ENCODE assay signal across 16 cellular contexts in genomic region chr9:94656976-94657375, GRCh38. TPM values are rescaled to one million over a fixed set of nuclear protein-coding genes. Genes with fewer than 3 reads are reported as not detected.
DNase-seq lines count a peak whose midpoint lies in the region; ATAC-seq and TF ChIP-seq lines count a peak whose summit lies in the region.
"Had no signal": no experiment of that assay in that cellular context is flagged by ENCODE, and none has a peak within 500 bp of the region (broad histone marks: within the 10 kb centered on the region; RNA-seq: fewer than 3 reads in every experiment).

No MANE protein-coding gene starts in this region.

- H3K79me2 ChIP-seq in neural progenitor cell (ENCODE audit: low read depth), result no peaks in the 10 kb centered on the region

- H3K27me3 Mint-ChIP-seq in CD4-positive, alpha-beta T cell, result no peaks in the 10 kb centered on the region
- no peaks in the 10 kb centered on the region for H3K27me3 Mint-ChIP-seq in activated T-helper 17 cell treated with anti-CD3 and anti-CD28 coated beads, Interleukin-2, amount 50 U/mL, for 72 hours
- H3K27me3 Mint-ChIP-seq in neural progenitor cell (ENCODE audit: insufficient read depth, low read depth) (peaks cover 10% of the 10 kb centered on the region), immature natural killer cell (ENCODE audit: low read depth in 3 of 3) (peaks cover 3 to 4% (median 4%) of the 10 kb centered on the region in 3 donors)

- peaks cover 18% of the 10 kb centered on the region for H4K20me1 ChIP-seq in neural progenitor cell (ENCODE audit: low read depth)

- H3F3A ChIP-seq in neural progenitor cell (ENCODE audit: low read depth), result peaks cover 31% of the 10 kb centered on the region

- intact Hi-C loops in CD4-positive, alpha-beta T cell (cut with DNase I, micrococcal nuclease), result no loop called here

- CTCF ChIA-PET in CD4-positive, alpha-beta T cell (lab: Charles Lee), result interaction anchor here (1.1 to 1.7 kb wide), 2 partner anchors 12 to 13 kb away, joined by 3 to 5 read pairs; no protein-coding TSS in a partner anchor

- no peaks in the 10 kb centered on the region for H3K36me3 ChIP-seq in KOPT-K1 (ENCODE audit: insufficient read depth, low read length)
- H3K36me3 ChIP-seq in neural progenitor cell, result no peaks in the 10 kb centered on the region
- H3K36me3 ChIP-seq: Peyer's patch had no signal

- peaks cover 15% of the 10 kb centered on the region for H3K4me1 Mint-ChIP-seq in CD4-positive, alpha-beta T cell (ENCODE audit: low read depth)
- peaks cover 5% of the 10 kb centered on the region for H3K4me1 Mint-ChIP-seq in activated T-helper 17 cell treated with anti-CD3 and anti-CD28 coated beads, Interleukin-2, amount 50 U/mL, for 72 hours
- peaks cover 36% of the 10 kb centered on the region for H3K4me1 Mint-ChIP-seq in neural progenitor cell
- peaks cover 19% of the 10 kb centered on the region in 2 donors for H3K4me1 Mint-ChIP-seq in immature natural killer cell

- H3K9ac ChIP-seq in neural progenitor cell, result no peak overlapping the region

- H3K9me3 ChIP-seq in CD4-positive, alpha-beta T cell (ENCODE audit: control insufficient read depth, low read length), result no peaks in the 10 kb centered on the region
- H3K9me3 ChIP-seq in KOPT-K1 (ENCODE audit: insufficient read depth, low read length, poor library complexity, severe bottlenecking) (no peaks in the 10 kb centered on the region), neural progenitor cell (ENCODE audit: low read depth) (no peaks in the 10 kb centered on the region)
- H3K9me3 ChIP-seq: Peyer's patch had no signal

- no peaks in the 10 kb centered on the region for H3K9me3 Mint-ChIP-seq in CD4-positive, alpha-beta T cell
- no peaks in the 10 kb centered on the region for H3K9me3 Mint-ChIP-seq in activated T-helper 17 cell treated with anti-CD3 and anti-CD28 coated beads, Interleukin-2, amount 50 U/mL, for 72 hours
- H3K9me3 Mint-ChIP-seq in neural progenitor cell (no peaks in the 10 kb centered on the region), immature natural killer cell (no peaks in the 10 kb centered on the region)
- H3K9me3 Mint-ChIP-seq: CD8-positive, alpha-beta memory T cell; T-cell had no signal

- H3K4me3 ChIP-seq in neural progenitor cell, result peak overlapping the region; percentile 10
- H3K4me3 ChIP-seq: Peyer's patch, SK-N-MC had no signal

- H3K4me2 ChIP-seq in neural progenitor cell, result peak overlapping the region; percentile 64

- no peak for TF ChIP-seq CTCF in CD4-positive, alpha-beta T cell (IDR thresholded peaks at IDR 0.05)
- no peak for TF ChIP-seq CTCF in neural progenitor cell (IDR thresholded peaks at IDR 0.05)

- no peaks in the 10 kb centered on the region for H3K27me3 ChIP-seq in CD4-positive, alpha-beta T cell (ENCODE audit: control insufficient read depth, insufficient read depth, low read length)
- peaks cover 29% of the 10 kb centered on the region for H3K27me3 ChIP-seq in neural progenitor cell
- H3K27me3 ChIP-seq: Peyer's patch had no signal

- POLR2A ChIA-PET in CD4-positive, alpha-beta T cell (lab: Charles Lee), result interaction anchor here (1.2 to 3.1 kb wide), 4 partner anchors 12 to 69 kb away, joined by 3 to 37 read pairs (median 13); partner anchors contain the start of genes AOPEP and FBP1

- no peak for ATAC-seq in CD4-positive, alpha-beta T cell (ENCODE audit: poor library complexity)
- no peak for ATAC-seq in activated T-helper 17 cell treated with anti-CD3 and anti-CD28 coated beads, Interleukin-2, amount 50 U/mL, for 72 hours (replicated peaks)
- ATAC-seq in HG02870 (IDR thresholded peaks at IDR 0.05; ENCODE audit: unreplicated experiment), result no peak

- no peaks in the 10 kb centered on the region for H3K36me3 Mint-ChIP-seq in CD4-positive, alpha-beta T cell (ENCODE audit: low read depth)
- H3K36me3 Mint-ChIP-seq in activated T-helper 17 cell treated with anti-CD3 and anti-CD28 coated beads, Interleukin-2, amount 50 U/mL, for 72 hours (ENCODE audit: low read depth), result no peaks in the 10 kb centered on the region
- H3K36me3 Mint-ChIP-seq in neural progenitor cell (no peaks in the 10 kb centered on the region), immature natural killer cell (no peaks in the 10 kb centered on the region)
- H3K36me3 Mint-ChIP-seq: CD8-positive, alpha-beta memory T cell; T-cell had no signal

- DNase-seq in CD4-positive, alpha-beta T cell, result no peak
- DNase-seq in neural progenitor cell (ENCODE audit: low spot score) (peak; percentile 85), immature natural killer cell (no peak), NCI-H128 (lab: John Stamatoyannopoulos, UW; ENCODE audit: unreplicated experiment) (no peak), midbrain (lab: John Stamatoyannopoulos, UW) (no peak)
- DNase-seq: NCI-H2081 treated with DMSO at 0.1 percent for 48 hours, NCI-H510A, NCI-H82, Right ventricle myocardium superior had no signal

- peak overlapping the region; percentile 57 for H3K27ac Mint-ChIP-seq in CD4-positive, alpha-beta T cell
- H3K27ac Mint-ChIP-seq in activated T-helper 17 cell treated with anti-CD3 and anti-CD28 coated beads, Interleukin-2, amount 50 U/mL, for 72 hours, result no peak overlapping the region
- no peak overlapping the region for H3K27ac Mint-ChIP-seq in neural progenitor cell
- H3K27ac Mint-ChIP-seq in immature natural killer cell, result no peak overlapping the region

- H2AFZ ChIP-seq in neural progenitor cell (replicated peaks), result no peak overlapping the region

- peaks cover 28% of the 10 kb centered on the region for H3K4me1 ChIP-seq in neural progenitor cell
- H3K4me1 ChIP-seq: Peyer's patch had no signal

- no peak overlapping the region for H3K27ac ChIP-seq in CD4-positive, alpha-beta T cell (ENCODE audit: low read depth, low read length)
- H3K27ac ChIP-seq in KOPT-K1 (ENCODE audit: low read depth, low read length, poor library complexity, severe bottlenecking) (peak overlapping the region; percentile 50), neural progenitor cell (no peak overlapping the region)
- H3K27ac ChIP-seq: Peyer's patch, SK-N-MC had no signal

- no peak overlapping the region for H3K4me3 Mint-ChIP-seq in CD4-positive, alpha-beta T cell
- H3K4me3 Mint-ChIP-seq in activated T-helper 17 cell treated with anti-CD3 and anti-CD28 coated beads, Interleukin-2, amount 50 U/mL, for 72 hours, result peak overlapping the region; percentile 84
- peak overlapping the region; percentile 24 for H3K4me3 Mint-ChIP-seq in neural progenitor cell
- peak overlapping the region in 2 of 5 donors; percentile 27 to 80 for H3K4me3 Mint-ChIP-seq in immature natural killer cell

RNA-seq across cellular contexts. Expression of gene FBP1, which starts 17.7 kb away (rescaled TPM):
- 1 to 10 TPM; 3.0 to 3.6 TPM for total RNA-seq in CD4-positive, alpha-beta T cell
- total RNA-seq in activated T-helper 17 cell treated with anti-CD3 and anti-CD28 coated beads, Interleukin-2, amount 50 U/mL, for 72 hours, result under 1 TPM; 0.50 to 0.85 TPM
- 0.31 TPM in 1 of 2 replicates, not detected in the other for total RNA-seq in neural progenitor cell (ENCODE audit: low replicate concordance)
- polyA plus RNA-seq in immature natural killer cell, result 10 to 100 TPM; 17.8 to 25.5 (median 22.0) TPM
